In the genomic region with DNA sequence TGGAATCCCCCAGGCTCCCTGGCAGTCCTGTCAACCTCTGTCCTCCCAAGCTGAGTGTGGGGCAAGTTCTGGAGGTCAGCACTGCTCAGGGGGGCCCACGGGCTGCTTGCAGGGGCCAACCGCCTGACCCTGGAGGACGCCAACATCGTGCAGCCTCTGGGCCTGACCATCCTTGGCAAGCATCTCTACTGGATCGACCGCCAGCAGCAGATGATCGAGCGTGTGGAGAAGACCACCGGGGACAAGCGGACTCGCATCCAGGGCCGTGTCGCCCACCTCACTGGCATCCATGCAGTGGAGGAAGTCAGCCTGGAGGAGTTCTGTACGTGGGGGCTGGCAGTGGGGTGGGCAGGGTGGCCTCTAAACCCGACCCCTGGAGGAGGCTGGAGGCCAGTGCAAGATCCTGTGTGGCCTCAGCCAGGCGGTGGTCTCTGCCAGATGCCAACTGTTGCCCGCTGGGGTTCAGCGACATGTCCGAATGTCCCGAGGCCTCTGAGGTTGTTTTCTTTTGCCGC, we compare ENCODE assay signal across 23 cellular contexts. TPM values are rescaled to one million over a fixed set of nuclear protein-coding genes. Genes with fewer than 3 reads are reported as not detected.
DNase-seq lines count a peak whose midpoint lies in the region; ATAC-seq and TF ChIP-seq lines count a peak whose summit lies in the region.
"Had no signal": no experiment of that assay in that cellular context is flagged by ENCODE, and none has a peak within 500 bp of the region (broad histone marks: within the 10 kb centered on the region; RNA-seq: fewer than 3 reads in every experiment).

No MANE protein-coding gene starts in this region.

- H2AFZ ChIP-seq in neuronal stem cell (ENCODE audit: low read length), result no peak overlapping the region

- no peak for DNase-seq in activated CD8-positive, alpha-beta T cell treated with anti-CD3 and anti-CD28 coated beads, Interleukin-2, amount 10 ng/mL, durations not matched to agents 7 days and 5 days
- no peak for DNase-seq in activated CD8-positive, alpha-beta T cell treated with anti-CD3 and anti-CD28 coated beads for 36 hours
- DNase-seq in neuronal stem cell (ENCODE audit: low spot score) (no peak), SHP77 treated with DMSO at 0.1 percent for 48 hours (lab: John Stamatoyannopoulos, UW) (no peak)
- DNase-seq in stimulated activated effector memory CD8-positive, alpha-beta T cell treated with anti-CD3 and anti-CD28 coated beads, Interleukin-12 subunit alpha, Interleukin-12 subunit beta, amount 100 ng/mL, for 72 hours (ENCODE audit: low spot score in 2 of 2), result no peak
- DNase-seq: AML-193; Caco-2; CD4-positive, alpha-beta T cell; CD8-positive, alpha-beta T cell; DMS 273 treated with DMSO at 0.1 percent for 48 hours; DMS153; DMS53; DMS79; DND-41; EL; GDM1 had no signal

- H4K91ac ChIP-seq in neuronal stem cell (ENCODE audit: low read depth, low read length, poor library complexity), result no peak overlapping the region

- H3K4ac ChIP-seq in neuronal stem cell (ENCODE audit: low read length), result no peak overlapping the region

- intact Hi-C loops in activated CD8-positive, alpha-beta T cell treated with anti-CD3 and anti-CD28 coated beads for 36 hours (cut with micrococcal nuclease), result no loop called here

- POLR2A ChIA-PET in activated CD8-positive, alpha-beta T cell treated with anti-CD3 and anti-CD28 coated beads, Interleukin-2, amount 10 ng/mL, durations not matched to agents 7 days and 5 days (lab: Charles Lee), result no interaction called here
- POLR2A ChIA-PET in activated CD8-positive, alpha-beta T cell treated with anti-CD3 and anti-CD28 coated beads for 36 hours (lab: Charles Lee), result no interaction called here

- TF ChIP-seq CTCF in activated CD8-positive, alpha-beta T cell treated with anti-CD3 and anti-CD28 coated beads for 36 hours (IDR thresholded peaks at IDR 0.05), result no peak

- H3K9me3 Mint-ChIP-seq in activated CD8-positive, alpha-beta T cell treated with anti-CD3 and anti-CD28 coated beads, Interleukin-2, amount 10 ng/mL, durations not matched to agents 7 days and 5 days (ENCODE audit: insufficient read depth), result peaks cover 5% of the 10 kb centered on the region
- peaks cover 19% of the 10 kb centered on the region for H3K9me3 Mint-ChIP-seq in activated CD8-positive, alpha-beta T cell treated with anti-CD3 and anti-CD28 coated beads for 36 hours
- H3K9me3 Mint-ChIP-seq in stimulated activated effector memory CD8-positive, alpha-beta T cell treated with anti-CD3 and anti-CD28 coated beads, Interleukin-12 subunit alpha, Interleukin-12 subunit beta, amount 100 ng/mL, for 72 hours, result peaks cover 9% of the 10 kb centered on the region

- H2BK120ac ChIP-seq in neuronal stem cell (ENCODE audit: low read depth, low read length), result no peak overlapping the region

- no peak overlapping the region for H4K8ac ChIP-seq in neuronal stem cell (ENCODE audit: low read depth, low read length)

- peak overlapping the region; percentile 43 for H3K27ac Mint-ChIP-seq in activated CD8-positive, alpha-beta T cell treated with anti-CD3 and anti-CD28 coated beads, Interleukin-2, amount 10 ng/mL, durations not matched to agents 7 days and 5 days
- no peak overlapping the region for H3K27ac Mint-ChIP-seq in activated CD8-positive, alpha-beta T cell treated with anti-CD3 and anti-CD28 coated beads for 36 hours
- no peak overlapping the region for H3K27ac Mint-ChIP-seq in stimulated activated effector memory CD8-positive, alpha-beta T cell treated with anti-CD3 and anti-CD28 coated beads, Interleukin-12 subunit alpha, Interleukin-12 subunit beta, amount 100 ng/mL, for 72 hours
- H3K27ac Mint-ChIP-seq: B cell; CD4-positive, alpha-beta T cell; CD8-positive, alpha-beta T cell had no signal

- CTCF ChIA-PET in activated CD8-positive, alpha-beta T cell treated with anti-CD3 and anti-CD28 coated beads, Interleukin-2, amount 10 ng/mL, durations not matched to agents 7 days and 5 days (lab: Charles Lee), result no interaction called here
- CTCF ChIA-PET in activated CD8-positive, alpha-beta T cell treated with anti-CD3 and anti-CD28 coated beads for 36 hours (lab: Charles Lee), result no interaction called here

- H3K4me1 ChIP-seq in neuronal stem cell (ENCODE audit: control insufficient read depth in 2 of 2, insufficient read depth in 1 of 2, low read depth in 1 of 2, low read length in 2 of 2), result no peaks in the 10 kb centered on the region
- H3K4me1 ChIP-seq: A549, Caco-2 had no signal

- no peak overlapping the region for H3K4me3 ChIP-seq in neuronal stem cell (ENCODE audit: low read length in 2 of 2)
- H3K4me3 ChIP-seq: A549; BLaER1 treated with 17β-estradiol and CSF1 and Interleukin-3, amounts not matched to agents 10 nM and 100 nM; GM12878 had no signal

- H3K18ac ChIP-seq in neuronal stem cell (ENCODE audit: low read length), result no peak overlapping the region

- no peak overlapping the region for H3K4me2 ChIP-seq in neuronal stem cell (ENCODE audit: insufficient read depth, low read length, poor library complexity, severe bottlenecking)
- H3K4me2 ChIP-seq: A549; BLaER1 treated with 17β-estradiol and CSF1 and Interleukin-3, amounts not matched to agents 10 nM and 100 nM had no signal

- H2BK5ac ChIP-seq in neuronal stem cell (ENCODE audit: low read length), result no peak overlapping the region

- no peaks in the 10 kb centered on the region for H3K27me3 Mint-ChIP-seq in activated CD8-positive, alpha-beta T cell treated with anti-CD3 and anti-CD28 coated beads, Interleukin-2, amount 10 ng/mL, durations not matched to agents 7 days and 5 days (ENCODE audit: low read depth)
- H3K27me3 Mint-ChIP-seq in activated CD8-positive, alpha-beta T cell treated with anti-CD3 and anti-CD28 coated beads for 36 hours, result no peaks in the 10 kb centered on the region
- H3K27me3 Mint-ChIP-seq: B cell; CD4-positive, alpha-beta T cell had no signal

- no peak overlapping the region for H2AK5ac ChIP-seq in neuronal stem cell (ENCODE audit: low read depth, low read length)

- H2BK12ac ChIP-seq in neuronal stem cell (ENCODE audit: low read length), result no peak overlapping the region

- peaks cover 43 to 72% of the 10 kb centered on the region in 2 donors for H3K36me3 ChIP-seq in neuronal stem cell (replicated peaks in 1 of 2; ENCODE audit: control insufficient read depth in 2 of 2, insufficient read depth in 2 of 2, low read length in 2 of 2)

- no peak overlapping the region for H3K23ac ChIP-seq in neuronal stem cell (ENCODE audit: low read depth, low read length, poor library complexity)

- H3K27ac ChIP-seq in neuronal stem cell (replicated peaks; ENCODE audit: low read length), result no peak overlapping the region
- H3K27ac ChIP-seq: 22Rv1; A549; BLaER1 treated with 17β-estradiol and CSF1 and Interleukin-3, amounts not matched to agents 10 nM and 100 nM; C4-2B had no signal

- H3K4me3 Mint-ChIP-seq in activated CD8-positive, alpha-beta T cell treated with anti-CD3 and anti-CD28 coated beads, Interleukin-2, amount 10 ng/mL, durations not matched to agents 7 days and 5 days, result no peak overlapping the region
- H3K4me3 Mint-ChIP-seq in activated CD8-positive, alpha-beta T cell treated with anti-CD3 and anti-CD28 coated beads for 36 hours, result no peak overlapping the region
- no peak overlapping the region for H3K4me3 Mint-ChIP-seq in stimulated activated effector memory CD8-positive, alpha-beta T cell treated with anti-CD3 and anti-CD28 coated beads, Interleukin-12 subunit alpha, Interleukin-12 subunit beta, amount 100 ng/mL, for 72 hours
- H3K4me3 Mint-ChIP-seq: B cell; CD4-positive, alpha-beta T cell; CD8-positive, alpha-beta T cell had no signal

- no peaks in the 10 kb centered on the region for H3K4me1 Mint-ChIP-seq in activated CD8-positive, alpha-beta T cell treated with anti-CD3 and anti-CD28 coated beads, Interleukin-2, amount 10 ng/mL, durations not matched to agents 7 days and 5 days (ENCODE audit: low read depth)
- no peaks in the 10 kb centered on the region for H3K4me1 Mint-ChIP-seq in activated CD8-positive, alpha-beta T cell treated with anti-CD3 and anti-CD28 coated beads for 36 hours (ENCODE audit: low read depth)
- no peaks in the 10 kb centered on the region for H3K4me1 Mint-ChIP-seq in stimulated activated effector memory CD8-positive, alpha-beta T cell treated with anti-CD3 and anti-CD28 coated beads, Interleukin-12 subunit alpha, Interleukin-12 subunit beta, amount 100 ng/mL, for 72 hours
- H3K4me1 Mint-ChIP-seq: B cell had no signal

- no peak overlapping the region for H2BK15ac ChIP-seq in neuronal stem cell (ENCODE audit: low read length)

- H3K79me1 ChIP-seq in neuronal stem cell (ENCODE audit: low read depth, low read length), result peaks cover 3% of the 10 kb centered on the region

- no peak overlapping the region for H3K9ac ChIP-seq in neuronal stem cell (ENCODE audit: low read depth, low read length, poor library complexity)
- H3K9ac ChIP-seq: BLaER1 treated with 17β-estradiol and CSF1 and Interleukin-3, amounts not matched to agents 10 nM and 100 nM had no signal

- peaks cover 14 to 18% of the 10 kb centered on the region in 2 donors for H3K9me3 ChIP-seq in neuronal stem cell (replicated peaks in 1 of 2; ENCODE audit: control insufficient read depth in 2 of 2, insufficient read depth in 1 of 2, low read depth in 1 of 2, low read length in 2 of 2)

- H3K27me3 ChIP-seq in neuronal stem cell (ENCODE audit: control insufficient read depth in 3 of 3, insufficient read depth in 3 of 3, low read depth in 1 of 3, low read length in 3 of 3), result no peaks in the 10 kb centered on the region
- H3K27me3 ChIP-seq: BLaER1 treated with 17β-estradiol and CSF1 and Interleukin-3, amounts not matched to agents 10 nM and 100 nM had no signal

- ATAC-seq in activated CD8-positive, alpha-beta T cell treated with anti-CD3 and anti-CD28 coated beads, Interleukin-2, amount 10 ng/mL, durations not matched to agents 7 days and 5 days, result no peak
- no peak for ATAC-seq in activated CD8-positive, alpha-beta T cell treated with anti-CD3 and anti-CD28 coated beads for 36 hours
- peak; percentile 9 for ATAC-seq in stimulated activated effector memory CD8-positive, alpha-beta T cell treated with anti-CD3 and anti-CD28 coated beads, Interleukin-12 subunit alpha, Interleukin-12 subunit beta, amount 100 ng/mL, for 72 hours
- ATAC-seq in GM19455 (IDR thresholded peaks at IDR 0.05; ENCODE audit: unreplicated experiment), result no peak
- ATAC-seq: CD8-positive, alpha-beta T cell; GM12878 had no signal

- peaks cover 55% of the 10 kb centered on the region for H3K36me3 Mint-ChIP-seq in activated CD8-positive, alpha-beta T cell treated with anti-CD3 and anti-CD28 coated beads, Interleukin-2, amount 10 ng/mL, durations not matched to agents 7 days and 5 days (ENCODE audit: low read depth)
- peaks cover 25% of the 10 kb centered on the region for H3K36me3 Mint-ChIP-seq in activated CD8-positive, alpha-beta T cell treated with anti-CD3 and anti-CD28 coated beads for 36 hours (ENCODE audit: low read depth)
- no peaks in the 10 kb centered on the region for H3K36me3 Mint-ChIP-seq in stimulated activated effector memory CD8-positive, alpha-beta T cell treated with anti-CD3 and anti-CD28 coated beads, Interleukin-12 subunit alpha, Interleukin-12 subunit beta, amount 100 ng/mL, for 72 hours

- peak overlapping the region; percentile 89 for H3K14ac ChIP-seq in neuronal stem cell (ENCODE audit: low read length)

- no CpG with 5 or more reads among the region's 21 CpGs for WGBS in neuronal stem cell (ENCODE audit: extremely low coverage in 2 of 2, insufficient read length in 2 of 2, insufficient replicate concordance in 1 of 2), 2 donors

RNA-seq across cellular contexts. Expression of a gene that starts 34.6 kb away (rescaled TPM):
- 100 to 1,000 TPM; 114 to 120 TPM for total RNA-seq in activated CD8-positive, alpha-beta T cell treated with anti-CD3 and anti-CD28 coated beads, Interleukin-2, amount 10 ng/mL, durations not matched to agents 7 days and 5 days
- total RNA-seq in activated CD8-positive, alpha-beta T cell treated with anti-CD3 and anti-CD28 coated beads for 36 hours, result 100 to 1,000 TPM in 1 of 2 experiments, 10 to 100 TPM in 1; 95.4 to 103 TPM
- polyA plus RNA-seq in neuronal stem cell (2013, experiment 1 of 2), result 55.3 TPM
- 57.5 TPM for polyA plus RNA-seq in neuronal stem cell (2013, experiment 2 of 2)
